8 cellular contexts compared by ENCODE assay signal in genomic region chrX:132022863-132023116, GRCh38. TPM values are rescaled to one million over a fixed set of nuclear protein-coding genes. Genes with fewer than 3 reads are reported as not detected.
DNase-seq lines count a peak whose midpoint lies in the region; ATAC-seq and TF ChIP-seq lines count a peak whose summit lies in the region.

No MANE protein-coding gene starts in this region.

- peak; percentile 21 for ATAC-seq in GM21390 (IDR thresholded peaks at IDR 0.05; ENCODE audit: unreplicated experiment)

- H3K36me3 Mint-ChIP-seq in Calu3 (ENCODE audit: insufficient read depth, unreplicated experiment), result peaks cover 21% of the 10 kb centered on the region
- peaks cover 5% of the 10 kb centered on the region for H3K36me3 Mint-ChIP-seq in neural crest cell (ENCODE audit: low read depth)

- CTCF ChIA-PET in Calu3 (lab: Charles Lee), result interaction anchor here (1.0 to 1.5 kb wide), 2 partner anchors 70 to 181 kb away, joined by 4 to 5 read pairs; no protein-coding TSS in a partner anchor

- intact Hi-C loops in Calu3 (cut with micrococcal nuclease; ENCODE audit: unreplicated experiment), result loop anchor here (2.0 to 10.0 kb wide), 3 partner anchors 45 to 196 kb away; partner anchors contain the start of gene RAP2C

- peak overlapping the region; percentile 91 for H3K4me3 ChIP-seq in HUES48 (ENCODE audit: low read depth, low read length)

- H3K27me3 Mint-ChIP-seq in Calu3 (ENCODE audit: unreplicated experiment) (no peaks in the 10 kb centered on the region), neural crest cell (ENCODE audit: low read depth) (peaks cover 2% of the 10 kb centered on the region)

- no peak for DNase-seq in Calu3
- peak; percentile 0 for DNase-seq in dermis blood vessel endothelial cell
- DNase-seq in neural crest cell (ENCODE audit: low read depth, low spot score), result no peak
- DNase-seq in G401 (ENCODE audit: low spot score), result no peak
- DNase-seq in stimulated activated naive CD4-positive, alpha-beta T cell treated with Interleukin-2 at 50 U/mL for 16 hours (lab: John Stamatoyannopoulos, UW), result no peak
- no peak for DNase-seq in A172 (ENCODE audit: low spot score)

- peak overlapping the region; percentile 90 for H3K27ac ChIP-seq in HUES48 (ENCODE audit: low read depth, low read length)

- H3K9me3 ChIP-seq in HUES48 (ENCODE audit: control insufficient read depth, insufficient read depth, low read length), result no peaks in the 10 kb centered on the region

- no peaks in the 10 kb centered on the region for H3K9me3 Mint-ChIP-seq in Calu3 (ENCODE audit: low read depth, unreplicated experiment)
- no peaks in the 10 kb centered on the region for H3K9me3 Mint-ChIP-seq in neural crest cell

- in situ Hi-C loops in G401 (cut with HindIII; ENCODE audit: low sequenced_read_pairs), result no loop called here

- BruUV-seq in Calu3 (replicated peaks; lab: Mats Ljungman, UMichigan), result no TSS peak

- peaks cover 18% of the 10 kb centered on the region for H3K27me3 ChIP-seq in HUES48 (ENCODE audit: control insufficient read depth, insufficient read depth, low read length)

- TF ChIP-seq CTCF in Calu3 (IDR thresholded peaks at IDR 0.05; ENCODE audit: unreplicated experiment) (no peak), neural crest cell (conservative IDR thresholded peaks at IDR 0.05) (no peak)

- peaks cover 6% of the 10 kb centered on the region for H3K4me1 Mint-ChIP-seq in Calu3 (ENCODE audit: low read depth, unreplicated experiment)
- H3K4me1 Mint-ChIP-seq in neural crest cell, result peaks cover 42% of the 10 kb centered on the region

- H3K9ac ChIP-seq in HUES48 (ENCODE audit: low read depth, low read length), result peak overlapping the region; percentile 90

- H3K4me1 ChIP-seq in HUES48 (ENCODE audit: control insufficient read depth, insufficient read depth, low read length), result peaks cover 27% of the 10 kb centered on the region

- peak overlapping the region; percentile 86 for H3K27ac Mint-ChIP-seq in Calu3 (ENCODE audit: unreplicated experiment)
- H3K27ac Mint-ChIP-seq in neural crest cell (ENCODE audit: unreplicated experiment), result peak overlapping the region; percentile 96

- H3K4me3 Mint-ChIP-seq in Calu3 (ENCODE audit: low read depth, unreplicated experiment) (peak overlapping the region; percentile 95), neural crest cell (peak overlapping the region; percentile 98)

- 0 out of 2 replicates have a peak, but pooled peaks cover 3% of the 10 kb centered on the region for H3K36me3 ChIP-seq in HUES48 (ENCODE audit: control insufficient read depth, insufficient read depth, low read length)

RNA-seq across cellular contexts. Expression of gene STK26, which starts 0.3 kb away (rescaled TPM):
- 32.5 and 38.5 TPM in 2 replicates for total RNA-seq in Calu3 (2022)
- 2.1 and 2.9 TPM in 2 replicates for total RNA-seq in dermis blood vessel endothelial cell
- total RNA-seq in neural crest cell, result 65.0 and 66.1 TPM in 2 replicates
- 3.0 and 3.1 TPM in 2 replicates for total RNA-seq in G401 (2014; rRNA removed; shearing (Covaris generic))
- 10.0 and 14.5 TPM in 2 replicates for total RNA-seq in A172 (2014; rRNA removed; shearing (Covaris generic))
